Comparison of ENCODE assay signal across 29 cellular contexts in genomic region chr10:21056461-21056860, GRCh38.
"Had no signal": no experiment of that assay in that cellular context is flagged by ENCODE, and none has a peak within 500 bp of the region (broad histone marks: within the 10 kb centered on the region; RNA-seq: fewer than 3 reads in every experiment).

No MANE protein-coding gene starts in this region.

- H3K4me1 ChIP-seq: colonic mucosa, esophagus muscularis mucosa, esophagus squamous epithelium, foreskin keratinocyte, gastrocnemius medialis, gastroesophageal sphincter had no signal

- FAIRE-seq: colon, endometrium, endothelial cell of umbilical vein, frontal cortex had no signal

- H3K36me3 ChIP-seq: colonic mucosa, esophagus muscularis mucosa, esophagus squamous epithelium, gastrocnemius medialis, gastroesophageal sphincter, heart left ventricle, heart right ventricle had no signal

- H3K4me3 Mint-ChIP-seq: dendritic cell treated with granulocyte-macrophage colony-stimulating factor and Interleukin-4, amounts not matched to agents 40 ng/mL and 50 ng/mL, for 4 days; effector memory CD8-positive, alpha-beta T cell; endodermal cell had no signal

- H3K9me3 ChIP-seq: colonic mucosa, gastrocnemius medialis had no signal

- H3K4me3 ChIP-seq: colonic mucosa, coronary artery, dorsolateral prefrontal cortex, esophagus muscularis mucosa, esophagus squamous epithelium, gastrocnemius medialis, gastroesophageal sphincter, heart left ventricle, heart right ventricle had no signal

- ATAC-seq: effector memory CD8-positive, alpha-beta T cell; esophagus mucosa; foreskin keratinocyte; gastrocnemius medialis; gastroesophageal sphincter had no signal

- H3K27me3 Mint-ChIP-seq: dendritic cell treated with granulocyte-macrophage colony-stimulating factor and Interleukin-4, amounts not matched to agents 40 ng/mL and 50 ng/mL, for 4 days; effector memory CD8-positive, alpha-beta T cell had no signal

- DNase-seq: colonic mucosa; cortex of kidney; dermis blood vessel endothelial cell; dorsolateral prefrontal cortex; effector CD4-positive, alpha-beta T cell; effector CD8-positive, alpha-beta T cell; effector memory CD4-positive, alpha-beta T cell; effector memory CD8-positive, alpha-beta T cell; endodermal cell; erythroblast; esophagus squamous epithelium; foreskin fibroblast; foreskin keratinocyte; foreskin melanocyte; gastrocnemius medialis; glutamatergic neuron; head of caudate nucleus; heart left ventricle; heart right ventricle had no signal

- H3K27ac ChIP-seq: colonic mucosa, coronary artery, dorsolateral prefrontal cortex, epithelial cell of prostate, esophagus muscularis mucosa, esophagus squamous epithelium, foreskin keratinocyte, gastrocnemius medialis, gastroesophageal sphincter, heart left ventricle, heart right ventricle had no signal

- H3K27ac Mint-ChIP-seq: dendritic cell treated with granulocyte-macrophage colony-stimulating factor and Interleukin-4, amounts not matched to agents 40 ng/mL and 50 ng/mL, for 4 days; effector memory CD8-positive, alpha-beta T cell; endodermal cell had no signal

- H3K27me3 ChIP-seq: colonic mucosa, dorsolateral prefrontal cortex, esophagus squamous epithelium, foreskin keratinocyte, gastrocnemius medialis, gastroesophageal sphincter, heart right ventricle had no signal
